Comparison of ENCODE assay signal across 1 cellular context in the genomic region with DNA sequence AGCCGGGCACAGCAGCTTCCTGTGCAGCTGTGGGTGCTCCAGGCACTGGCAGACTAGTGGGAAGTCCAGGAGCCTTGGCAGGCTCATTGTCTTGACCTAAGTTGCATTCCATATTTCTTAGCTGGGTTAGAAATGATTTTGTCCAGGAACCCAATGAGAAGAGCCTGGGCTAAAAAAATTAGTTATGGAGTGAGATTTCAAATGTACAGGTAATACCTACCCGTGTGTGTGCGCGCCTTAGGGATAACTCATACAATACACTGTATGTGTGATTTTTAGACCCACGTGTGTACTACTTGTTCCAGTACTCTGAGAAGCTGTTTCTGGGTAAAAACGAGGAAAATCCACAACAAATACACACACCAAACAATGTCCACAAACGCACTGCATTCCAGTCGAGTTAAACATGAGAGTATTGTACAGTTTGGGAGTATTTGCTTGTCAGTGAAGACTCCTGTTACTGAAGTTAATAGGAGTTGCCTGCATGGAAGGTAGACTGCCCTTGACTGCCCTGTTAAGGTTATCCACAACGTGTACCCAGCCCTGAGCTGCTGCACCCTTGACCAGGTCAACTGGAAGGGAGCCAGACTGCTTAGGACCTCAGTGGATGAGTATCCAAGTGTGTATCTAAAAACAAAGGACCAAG.
TF ChIP-seq lines count a peak whose summit lies in the region.

No MANE protein-coding gene starts in this region.

TF ChIP-seq in HepG2, 621 proteins besides CTCF, POLR2A, EP300 and RAD21 (continued from another document and continues in another):
- TF ChIP-seq ATF2 (CRISPR knock-in tag; IDR thresholded peaks at IDR 0.05), result peak; percentile 37; the same call in 1 of the 2 replicates
- no peak for TF ChIP-seq ARNT2 (CRISPR knock-in tag; IDR thresholded peaks at IDR 0.05; ENCODE audit: low read depth)
- TF ChIP-seq DMAP1 (CRISPR knock-in tag; IDR thresholded peaks at IDR 0.05), result peak; percentile 29; the same call in 1 of the 2 replicates
- TF ChIP-seq ASH2L (IDR thresholded peaks at IDR 0.05; ENCODE audit: insufficient read length, low read depth, low read length), result peak; percentile 16
- no peak for TF ChIP-seq SIX4 (CRISPR knock-in tag; IDR thresholded peaks at IDR 0.05)
- TF ChIP-seq HMG20A (CRISPR knock-in tag; IDR thresholded peaks at IDR 0.05; ENCODE audit: borderline replicate concordance), result peak; percentile 79; the same call in 1 of the 2 replicates
- peak; percentile 23; the same call in 1 of the 2 replicates for TF ChIP-seq POLR2AphosphoS5 (IDR thresholded peaks at IDR 0.05; ENCODE audit: low read depth, low read length)
- TF ChIP-seq, protein P1, sequence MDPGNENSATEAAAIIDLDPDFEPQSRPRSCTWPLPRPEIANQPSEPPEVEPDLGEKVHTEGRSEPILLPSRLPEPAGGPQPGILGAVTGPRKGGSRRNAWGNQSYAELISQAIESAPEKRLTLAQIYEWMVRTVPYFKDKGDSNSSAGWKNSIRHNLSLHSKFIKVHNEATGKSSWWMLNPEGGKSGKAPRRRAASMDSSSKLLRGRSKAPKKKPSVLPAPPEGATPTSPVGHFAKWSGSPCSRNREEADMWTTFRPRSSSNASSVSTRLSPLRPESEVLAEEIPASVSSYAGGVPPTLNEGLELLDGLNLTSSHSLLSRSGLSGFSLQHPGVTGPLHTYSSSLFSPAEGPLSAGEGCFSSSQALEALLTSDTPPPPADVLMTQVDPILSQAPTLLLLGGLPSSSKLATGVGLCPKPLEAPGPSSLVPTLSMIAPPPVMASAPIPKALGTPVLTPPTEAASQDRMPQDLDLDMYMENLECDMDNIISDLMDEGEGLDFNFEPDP (CRISPR knock-in tag; conservative IDR thresholded peaks at IDR 0.05), result peak; percentile 98
- TF ChIP-seq MED1 (CRISPR knock-in tag; IDR thresholded peaks at IDR 0.05), result peak; percentile 76
- TF ChIP-seq HNF4G (IDR thresholded peaks at IDR 0.05; ENCODE audit: borderline replicate concordance, low read depth, low read length), result peak; percentile 57; the same call in 1 of the 2 replicates
- TF ChIP-seq HNF4G (CRISPR knock-in tag; IDR thresholded peaks at IDR 0.05; ENCODE audit: borderline replicate concordance, low read depth), result no peak
- TF ChIP-seq GATAD2A (CRISPR knock-in tag; IDR thresholded peaks at IDR 0.05), result peak; percentile 79
- TF ChIP-seq ZNF280D (CRISPR knock-in tag; IDR thresholded peaks at IDR 0.05), result 0 out of 2 replicates have a peak, but pooled peaks have one; percentile 36
- TF ChIP-seq ZKSCAN8 (CRISPR knock-in tag; IDR thresholded peaks at IDR 0.05; ENCODE audit: borderline replicate concordance), result 0 out of 2 replicates have a peak, but pooled peaks have one; percentile 32
- peak; percentile 3; the same call in 1 of the 2 replicates for TF ChIP-seq UBTF (CRISPR knock-in tag; IDR thresholded peaks at IDR 0.05)
- peak; percentile 41; the same call in 1 of the 2 replicates for TF ChIP-seq ZMYM4 (CRISPR knock-in tag; IDR thresholded peaks at IDR 0.05)
- TF ChIP-seq, protein P2, sequence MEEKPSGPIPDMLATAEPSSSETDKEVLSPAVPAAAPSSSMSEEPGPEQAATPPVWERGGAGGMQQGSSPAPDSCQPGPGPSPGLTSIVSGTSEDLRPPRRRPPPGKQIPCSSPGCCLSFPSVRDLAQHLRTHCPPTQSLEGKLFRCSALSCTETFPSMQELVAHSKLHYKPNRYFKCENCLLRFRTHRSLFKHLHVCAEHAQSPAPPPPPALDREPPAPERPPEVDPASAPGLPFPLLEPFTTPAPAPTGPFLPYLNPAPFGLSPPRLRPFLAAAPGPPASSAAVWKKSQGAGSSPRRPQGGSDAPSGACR (CRISPR knock-in tag; IDR thresholded peaks at IDR 0.05), result peak; percentile 89
- TF ChIP-seq CREB1 (IDR thresholded peaks at IDR 0.05), result no peak
- 0 out of 2 replicates have a peak, but pooled peaks have one; percentile 35 for TF ChIP-seq CREB1 (CRISPR knock-in tag; IDR thresholded peaks at IDR 0.05)
- TF ChIP-seq FOXP1 (IDR thresholded peaks at IDR 0.05), result no peak
- peak; percentile 36; the same call in 1 of the 2 replicates for TF ChIP-seq FOXP1 (CRISPR knock-in tag; IDR thresholded peaks at IDR 0.05)
- peak; percentile 76; the same call in 1 of the 2 replicates for TF ChIP-seq MIER3 (CRISPR knock-in tag; IDR thresholded peaks at IDR 0.05; ENCODE audit: borderline replicate concordance)
- TF ChIP-seq, protein P3, sequence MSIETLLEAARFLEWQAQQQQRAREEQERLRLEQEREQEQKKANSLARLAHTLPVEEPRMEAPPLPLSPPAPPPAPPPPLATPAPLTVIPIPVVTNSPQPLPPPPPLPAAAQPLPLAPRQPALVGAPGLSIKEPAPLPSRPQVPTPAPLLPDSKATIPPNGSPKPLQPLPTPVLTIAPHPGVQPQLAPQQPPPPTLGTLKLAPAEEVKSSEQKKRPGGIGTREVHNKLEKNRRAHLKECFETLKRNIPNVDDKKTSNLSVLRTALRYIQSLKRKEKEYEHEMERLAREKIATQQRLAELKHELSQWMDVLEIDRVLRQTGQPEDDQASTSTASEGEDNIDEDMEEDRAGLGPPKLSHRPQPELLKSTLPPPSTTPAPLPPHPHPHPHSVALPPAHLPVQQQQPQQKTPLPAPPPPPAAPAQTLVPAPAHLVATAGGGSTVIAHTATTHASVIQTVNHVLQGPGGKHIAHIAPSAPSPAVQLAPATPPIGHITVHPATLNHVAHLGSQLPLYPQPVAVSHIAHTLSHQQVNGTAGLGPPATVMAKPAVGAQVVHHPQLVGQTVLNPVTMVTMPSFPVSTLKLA (IDR thresholded peaks at IDR 0.05), result no peak
- peak; percentile 91 for TF ChIP-seq HNF4A (CRISPR knock-in tag; IDR thresholded peaks at IDR 0.05)
- 0 out of 2 replicates have a peak, but pooled peaks have one; percentile 0 for TF ChIP-seq RELA (CRISPR knock-in tag; IDR thresholded peaks at IDR 0.05)
- TF ChIP-seq, protein P4, sequence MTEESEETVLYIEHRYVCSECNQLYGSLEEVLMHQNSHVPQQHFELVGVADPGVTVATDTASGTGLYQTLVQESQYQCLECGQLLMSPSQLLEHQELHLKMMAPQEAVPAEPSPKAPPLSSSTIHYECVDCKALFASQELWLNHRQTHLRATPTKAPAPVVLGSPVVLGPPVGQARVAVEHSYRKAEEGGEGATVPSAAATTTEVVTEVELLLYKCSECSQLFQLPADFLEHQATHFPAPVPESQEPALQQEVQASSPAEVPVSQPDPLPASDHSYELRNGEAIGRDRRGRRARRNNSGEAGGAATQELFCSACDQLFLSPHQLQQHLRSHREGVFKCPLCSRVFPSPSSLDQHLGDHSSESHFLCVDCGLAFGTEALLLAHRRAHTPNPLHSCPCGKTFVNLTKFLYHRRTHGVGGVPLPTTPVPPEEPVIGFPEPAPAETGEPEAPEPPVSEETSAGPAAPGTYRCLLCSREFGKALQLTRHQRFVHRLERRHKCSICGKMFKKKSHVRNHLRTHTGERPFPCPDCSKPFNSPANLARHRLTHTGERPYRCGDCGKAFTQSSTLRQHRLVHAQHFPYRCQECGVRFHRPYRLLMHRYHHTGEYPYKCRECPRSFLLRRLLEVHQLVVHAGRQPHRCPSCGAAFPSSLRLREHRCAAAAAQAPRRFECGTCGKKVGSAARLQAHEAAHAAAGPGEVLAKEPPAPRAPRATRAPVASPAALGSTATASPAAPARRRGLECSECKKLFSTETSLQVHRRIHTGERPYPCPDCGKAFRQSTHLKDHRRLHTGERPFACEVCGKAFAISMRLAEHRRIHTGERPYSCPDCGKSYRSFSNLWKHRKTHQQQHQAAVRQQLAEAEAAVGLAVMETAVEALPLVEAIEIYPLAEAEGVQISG (CRISPR knock-in tag; IDR thresholded peaks at IDR 0.05), result 0 out of 2 replicates have a peak, but pooled peaks have one; percentile 28
- TF ChIP-seq NCOR1 (IDR thresholded peaks at IDR 0.05; ENCODE audit: borderline replicate concordance, low read length), result peak; percentile 47; the same call in 1 of the 2 replicates
- peak; percentile 32; the same call in 1 of the 2 replicates for TF ChIP-seq FOXA3 (CRISPR knock-in tag; IDR thresholded peaks at IDR 0.05)
- 0 out of 2 replicates have a peak, but pooled peaks have one; percentile 23 for TF ChIP-seq ZNF44 (CRISPR knock-in tag; IDR thresholded peaks at IDR 0.05)
- TF ChIP-seq, protein P5, sequence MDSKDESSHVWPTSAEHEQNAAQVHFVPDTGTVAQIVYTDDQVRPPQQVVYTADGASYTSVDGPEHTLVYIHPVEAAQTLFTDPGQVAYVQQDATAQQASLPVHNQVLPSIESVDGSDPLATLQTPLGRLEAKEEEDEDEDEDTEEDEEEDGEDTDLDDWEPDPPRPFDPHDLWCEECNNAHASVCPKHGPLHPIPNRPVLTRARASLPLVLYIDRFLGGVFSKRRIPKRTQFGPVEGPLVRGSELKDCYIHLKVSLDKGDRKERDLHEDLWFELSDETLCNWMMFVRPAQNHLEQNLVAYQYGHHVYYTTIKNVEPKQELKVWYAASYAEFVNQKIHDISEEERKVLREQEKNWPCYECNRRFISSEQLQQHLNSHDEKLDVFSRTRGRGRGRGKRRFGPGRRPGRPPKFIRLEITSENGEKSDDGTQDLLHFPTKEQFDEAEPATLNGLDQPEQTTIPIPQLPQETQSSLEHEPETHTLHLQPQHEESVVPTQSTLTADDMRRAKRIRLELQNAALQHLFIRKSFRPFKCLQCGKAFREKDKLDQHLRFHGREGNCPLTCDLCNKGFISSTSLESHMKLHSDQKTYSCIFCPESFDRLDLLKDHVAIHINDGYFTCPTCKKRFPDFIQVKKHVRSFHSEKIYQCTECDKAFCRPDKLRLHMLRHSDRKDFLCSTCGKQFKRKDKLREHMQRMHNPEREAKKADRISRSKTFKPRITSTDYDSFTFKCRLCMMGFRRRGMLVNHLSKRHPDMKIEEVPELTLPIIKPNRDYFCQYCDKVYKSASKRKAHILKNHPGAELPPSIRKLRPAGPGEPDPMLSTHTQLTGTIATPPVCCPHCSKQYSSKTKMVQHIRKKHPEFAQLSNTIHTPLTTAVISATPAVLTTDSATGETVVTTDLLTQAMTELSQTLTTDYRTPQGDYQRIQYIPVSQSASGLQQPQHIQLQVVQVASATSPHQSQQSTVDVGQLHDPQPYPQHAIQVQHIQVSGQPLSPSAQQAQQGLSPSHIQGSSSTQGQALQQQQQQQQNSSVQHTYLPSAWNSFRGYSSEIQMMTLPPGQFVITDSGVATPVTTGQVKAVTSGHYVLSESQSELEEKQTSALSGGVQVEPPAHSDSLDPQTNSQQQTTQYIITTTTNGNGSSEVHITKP (CRISPR knock-in tag; IDR thresholded peaks at IDR 0.05; ENCODE audit: low read depth), result 0 out of 2 replicates have a peak, but pooled peaks have one; percentile 11
- TF ChIP-seq GMEB1 (CRISPR knock-in tag; IDR thresholded peaks at IDR 0.05; ENCODE audit: borderline replicate concordance), result peak; percentile 25; the same call in 1 of the 2 replicates
- TF ChIP-seq NFRKB (IDR thresholded peaks at IDR 0.05), result no peak
- 0 out of 2 replicates have a peak, but pooled peaks have one; percentile 30 for TF ChIP-seq SRF (IDR thresholded peaks at IDR 0.05; ENCODE audit: low read depth, low read length)
- TF ChIP-seq IRF2 (CRISPR knock-in tag; IDR thresholded peaks at IDR 0.05), result peak; percentile 70; the same call in 1 of the 2 replicates
- TF ChIP-seq ATF1 (CRISPR knock-in tag; IDR thresholded peaks at IDR 0.05), result no peak
